9 cellular contexts compared by ENCODE assay signal in the genomic region with DNA sequence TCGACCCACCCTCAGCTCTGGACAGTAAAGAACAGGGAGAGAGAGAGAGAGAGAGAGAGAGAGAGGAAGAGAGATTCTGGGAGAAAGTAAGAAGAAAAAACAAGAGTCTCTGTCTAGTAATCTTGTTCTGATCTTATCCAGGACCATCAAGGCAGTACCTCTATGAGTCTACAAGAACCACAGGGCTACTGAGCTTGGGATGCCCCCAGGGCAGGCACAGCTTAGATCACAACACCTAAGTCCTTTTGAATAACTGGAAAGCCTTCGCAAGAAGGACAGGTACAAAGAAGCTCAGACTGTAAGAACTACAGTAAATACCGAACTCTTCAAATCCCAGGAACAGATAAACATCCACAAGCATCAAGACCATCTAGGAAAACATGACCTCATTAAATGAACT. TPM values are rescaled to one million over a fixed set of nuclear protein-coding genes. Genes with fewer than 3 reads are reported as not detected.
"Had no signal": no experiment of that assay in that cellular context is flagged by ENCODE, and none has a peak within 500 bp of the region (broad histone marks: within the 10 kb centered on the region; RNA-seq: fewer than 3 reads in every experiment).

No MANE protein-coding gene starts in this region.

- H3K36me3 ChIP-seq: HAP-1 had no signal

- H3K4me3 ChIP-seq: GM23248, GM23338, HAP-1 had no signal

- H2AFZ ChIP-seq: GM23248, GM23338 had no signal

- DNase-seq: GM23248, GOT3, H7, H9, HCEC 1CT, HFFc6 had no signal

- H3K9ac ChIP-seq: GM23248 had no signal

- H3K9me3 ChIP-seq: HAP-1 had no signal

- H3K4me2 ChIP-seq: GM23338 had no signal

- H3K4me1 ChIP-seq: HAP-1 had no signal

- ATAC-seq: GM23338, HCT116 had no signal

- H3K27ac ChIP-seq: GM23248 had no signal

RNA-seq across cellular contexts. Expression of a gene that starts 51.4 kb away (rescaled TPM):
- polyA plus RNA-seq: GM23248 had no signal
